ENCODE assay signal across 1 cellular context in the genomic region with DNA sequence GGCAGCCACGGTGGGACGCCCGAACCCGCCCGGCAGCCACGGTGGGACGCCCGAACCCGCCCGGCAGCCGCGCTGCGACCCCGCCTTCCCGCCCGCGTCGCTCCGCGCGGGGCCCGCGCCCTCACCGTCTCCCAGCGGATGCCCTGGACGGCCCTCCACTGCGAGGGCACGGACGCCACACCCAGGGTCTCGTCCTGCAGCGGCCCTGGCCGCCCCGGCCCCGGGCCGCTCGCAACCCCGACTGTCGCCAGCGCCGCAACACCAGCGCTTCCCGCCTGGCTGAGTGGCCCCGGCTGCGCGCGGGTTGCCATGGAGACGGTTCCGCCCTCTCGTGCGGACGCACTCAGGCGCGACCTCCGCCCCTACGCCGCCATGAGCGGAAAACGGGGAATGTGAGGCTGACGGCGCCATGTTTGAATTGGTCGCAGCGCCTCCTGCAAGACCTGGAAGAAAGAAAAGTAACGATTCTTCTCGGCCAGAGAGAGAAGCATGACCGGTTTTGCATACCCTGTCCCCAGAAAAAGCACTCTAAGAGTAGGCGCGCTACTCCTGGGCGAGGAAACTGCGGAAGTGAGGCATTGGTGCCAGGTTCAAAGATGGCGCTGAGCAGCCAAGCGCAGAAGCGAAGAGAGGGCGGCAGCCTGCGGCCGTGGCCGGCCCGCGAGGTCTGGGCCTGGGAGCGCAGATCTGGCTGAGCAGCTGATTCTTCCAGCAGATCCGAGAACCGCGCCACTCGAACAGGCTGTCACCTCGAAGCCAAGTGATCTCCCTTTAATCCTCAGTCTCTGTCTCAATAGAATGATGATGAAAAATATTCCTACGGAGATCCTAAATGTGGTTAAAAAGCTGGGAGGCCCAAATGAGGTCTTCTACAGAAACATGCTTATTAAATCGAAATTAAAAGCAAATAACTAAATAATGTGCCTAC.
TF ChIP-seq lines count a peak whose summit lies in the region.

DYNC2I2 (minus strand) TSS at position 432 of the 928 bp plus-strand sequence; CDS start at position 311, 121 bp downstream.

TF ChIP-seq in HepG2, 621 proteins besides CTCF, POLR2A, EP300 and RAD21 (continued from another document and continues in another):
- TF ChIP-seq SIX1 (CRISPR knock-in tag; IDR thresholded peaks at IDR 0.05; ENCODE audit: borderline replicate concordance) (0 out of 2 replicates have a peak, but pooled peaks have one; percentile 19), BRCA1 (CRISPR knock-in tag; IDR thresholded peaks at IDR 0.05) (peak; percentile 37; the same call in 1 of the 2 replicates), ZNF775 (CRISPR knock-in tag; IDR thresholded peaks at IDR 0.05; ENCODE audit: borderline replicate concordance) (0 out of 2 replicates have a peak, but pooled peaks have one; percentile 65), ZNF17 (CRISPR knock-in tag; IDR thresholded peaks at IDR 0.05) (no peak), HNRNPL (IDR thresholded peaks at IDR 0.05; ENCODE audit: low read depth, low read length) (0 out of 2 replicates have a peak, but pooled peaks have one; percentile 59), FOSL2 (CRISPR knock-in tag; IDR thresholded peaks at IDR 0.05) (peak; percentile 37; the same call in 1 of the 2 replicates), SALL1 (CRISPR knock-in tag; IDR thresholded peaks at IDR 0.05) (peak; percentile 72), PTBP1 (IDR thresholded peaks at IDR 0.05; ENCODE audit: low read depth, low read length, poor library complexity, severe bottlenecking) (no peak), GFI1 (CRISPR knock-in tag; IDR thresholded peaks at IDR 0.05; ENCODE audit: borderline replicate concordance) (peak; percentile 72; the same call in 1 of the 2 replicates), RNF2 (conservative IDR thresholded peaks at IDR 0.05; ENCODE audit: low read depth) (peak; percentile 67; the same call in 1 of the 2 replicates), PITX1 (CRISPR knock-in tag; IDR thresholded peaks at IDR 0.05) (peak; percentile 73), HDAC2 (CRISPR knock-in tag; IDR thresholded peaks at IDR 0.05) (peak; percentile 50; the same call in 1 of the 2 replicates), ZKSCAN1 (IDR thresholded peaks at IDR 0.05; ENCODE audit: low read length) (peak; percentile 83), U2AF2 (IDR thresholded peaks at IDR 0.05; ENCODE audit: low read depth, low read length) (peak; percentile 83), SMC3 (IDR thresholded peaks at IDR 0.05; ENCODE audit: low read length) (no peak), PRMT3 (CRISPR knock-in tag; IDR thresholded peaks at IDR 0.05; ENCODE audit: borderline replicate concordance, low read depth) (no peak), GATA4 (IDR thresholded peaks at IDR 0.05; ENCODE audit: borderline replicate concordance, low read depth) (0 out of 2 replicates have a peak, but pooled peaks have one; percentile 19), CBX1 (IDR thresholded peaks at IDR 0.05; ENCODE audit: low read depth) (peak; percentile 58), IRX3 (CRISPR knock-in tag; IDR thresholded peaks at IDR 0.05; ENCODE audit: borderline replicate concordance, low read depth) (no peak; the same call in 1 of the 2 replicates), ZNF703 (CRISPR knock-in tag; IDR thresholded peaks at IDR 0.05; ENCODE audit: borderline replicate concordance) (0 out of 2 replicates have a peak, but pooled peaks have one; percentile 70), ZMYM2 (CRISPR knock-in tag; IDR thresholded peaks at IDR 0.05) (no peak), ZNF737 (CRISPR knock-in tag; IDR thresholded peaks at IDR 0.05; ENCODE audit: borderline replicate concordance) (no peak), BHLHE40 (IDR thresholded peaks at IDR 0.05; ENCODE audit: low read length) (peak; percentile 83), HOXA5 (CRISPR knock-in tag; IDR thresholded peaks at IDR 0.05) (peak; percentile 88; the same call in 1 of the 2 replicates), MXI1 (IDR thresholded peaks at IDR 0.05; ENCODE audit: borderline replicate concordance, low read depth, low read length) (peak; percentile 88; the same call in 2 of the 3 replicates), MTF1 (CRISPR knock-in tag; IDR thresholded peaks at IDR 0.05) (0 out of 2 replicates have a peak, but pooled peaks have one; percentile 59), HMG20A (CRISPR knock-in tag; IDR thresholded peaks at IDR 0.05; ENCODE audit: borderline replicate concordance) (no peak; the same call in 1 of the 2 replicates), ZSCAN9 (CRISPR knock-in tag; IDR thresholded peaks at IDR 0.05; ENCODE audit: borderline replicate concordance) (peak; percentile 79; the same call in 1 of the 2 replicates), ZNF207 (IDR thresholded peaks at IDR 0.05; ENCODE audit: borderline replicate concordance) (no peak), BRF2 (CRISPR knock-in tag; IDR thresholded peaks at IDR 0.05) (no peak; the same call in 1 of the 2 replicates), ZFP1 (CRISPR knock-in tag; IDR thresholded peaks at IDR 0.05) (peak; percentile 78)
- TF ChIP-seq, protein P1, sequence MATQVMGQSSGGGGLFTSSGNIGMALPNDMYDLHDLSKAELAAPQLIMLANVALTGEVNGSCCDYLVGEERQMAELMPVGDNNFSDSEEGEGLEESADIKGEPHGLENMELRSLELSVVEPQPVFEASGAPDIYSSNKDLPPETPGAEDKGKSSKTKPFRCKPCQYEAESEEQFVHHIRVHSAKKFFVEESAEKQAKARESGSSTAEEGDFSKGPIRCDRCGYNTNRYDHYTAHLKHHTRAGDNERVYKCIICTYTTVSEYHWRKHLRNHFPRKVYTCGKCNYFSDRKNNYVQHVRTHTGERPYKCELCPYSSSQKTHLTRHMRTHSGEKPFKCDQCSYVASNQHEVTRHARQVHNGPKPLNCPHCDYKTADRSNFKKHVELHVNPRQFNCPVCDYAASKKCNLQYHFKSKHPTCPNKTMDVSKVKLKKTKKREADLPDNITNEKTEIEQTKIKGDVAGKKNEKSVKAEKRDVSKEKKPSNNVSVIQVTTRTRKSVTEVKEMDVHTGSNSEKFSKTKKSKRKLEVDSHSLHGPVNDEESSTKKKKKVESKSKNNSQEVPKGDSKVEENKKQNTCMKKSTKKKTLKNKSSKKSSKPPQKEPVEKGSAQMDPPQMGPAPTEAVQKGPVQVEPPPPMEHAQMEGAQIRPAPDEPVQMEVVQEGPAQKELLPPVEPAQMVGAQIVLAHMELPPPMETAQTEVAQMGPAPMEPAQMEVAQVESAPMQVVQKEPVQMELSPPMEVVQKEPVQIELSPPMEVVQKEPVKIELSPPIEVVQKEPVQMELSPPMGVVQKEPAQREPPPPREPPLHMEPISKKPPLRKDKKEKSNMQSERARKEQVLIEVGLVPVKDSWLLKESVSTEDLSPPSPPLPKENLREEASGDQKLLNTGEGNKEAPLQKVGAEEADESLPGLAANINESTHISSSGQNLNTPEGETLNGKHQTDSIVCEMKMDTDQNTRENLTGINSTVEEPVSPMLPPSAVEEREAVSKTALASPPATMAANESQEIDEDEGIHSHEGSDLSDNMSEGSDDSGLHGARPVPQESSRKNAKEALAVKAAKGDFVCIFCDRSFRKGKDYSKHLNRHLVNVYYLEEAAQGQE (IDR thresholded peaks at IDR 0.05; ENCODE audit: borderline replicate concordance in 1 of 2, low read depth in 1 of 2, low read length in 2 of 2) = 0 out of 4 replicates have a peak, but pooled peaks of 1 of the 2 experiments have one; percentile 40
- TF ChIP-seq, protein P2, sequence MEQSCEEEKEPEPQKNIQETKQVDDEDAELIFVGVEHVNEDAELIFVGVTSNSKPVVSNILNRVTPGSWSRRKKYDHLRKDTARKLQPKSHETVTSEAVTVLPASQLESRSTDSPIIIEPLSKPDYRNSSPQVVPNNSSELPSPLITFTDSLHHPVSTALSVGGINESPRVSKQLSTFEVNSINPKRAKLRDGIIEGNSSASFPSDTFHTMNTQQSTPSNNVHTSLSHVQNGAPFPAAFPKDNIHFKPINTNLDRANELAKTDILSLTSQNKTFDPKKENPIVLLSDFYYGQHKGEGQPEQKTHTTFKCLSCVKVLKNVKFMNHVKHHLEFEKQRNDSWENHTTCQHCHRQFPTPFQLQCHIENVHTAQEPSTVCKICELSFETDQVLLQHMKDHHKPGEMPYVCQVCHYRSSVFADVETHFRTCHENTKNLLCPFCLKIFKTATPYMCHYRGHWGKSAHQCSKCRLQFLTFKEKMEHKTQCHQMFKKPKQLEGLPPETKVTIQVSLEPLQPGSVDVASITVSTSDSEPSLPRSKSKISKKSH (CRISPR knock-in tag; IDR thresholded peaks at IDR 0.05; ENCODE audit: borderline replicate concordance) = peak; percentile 59; the same call in 1 of the 2 replicates
- TF ChIP-seq, protein P3, sequence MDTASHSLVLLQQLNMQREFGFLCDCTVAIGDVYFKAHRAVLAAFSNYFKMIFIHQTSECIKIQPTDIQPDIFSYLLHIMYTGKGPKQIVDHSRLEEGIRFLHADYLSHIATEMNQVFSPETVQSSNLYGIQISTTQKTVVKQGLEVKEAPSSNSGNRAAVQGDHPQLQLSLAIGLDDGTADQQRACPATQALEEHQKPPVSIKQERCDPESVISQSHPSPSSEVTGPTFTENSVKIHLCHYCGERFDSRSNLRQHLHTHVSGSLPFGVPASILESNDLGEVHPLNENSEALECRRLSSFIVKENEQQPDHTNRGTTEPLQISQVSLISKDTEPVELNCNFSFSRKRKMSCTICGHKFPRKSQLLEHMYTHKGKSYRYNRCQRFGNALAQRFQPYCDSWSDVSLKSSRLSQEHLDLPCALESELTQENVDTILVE (CRISPR knock-in tag; IDR thresholded peaks at IDR 0.05) = peak; percentile 40; the same call in 1 of the 2 replicates
- TF ChIP-seq, protein P4, sequence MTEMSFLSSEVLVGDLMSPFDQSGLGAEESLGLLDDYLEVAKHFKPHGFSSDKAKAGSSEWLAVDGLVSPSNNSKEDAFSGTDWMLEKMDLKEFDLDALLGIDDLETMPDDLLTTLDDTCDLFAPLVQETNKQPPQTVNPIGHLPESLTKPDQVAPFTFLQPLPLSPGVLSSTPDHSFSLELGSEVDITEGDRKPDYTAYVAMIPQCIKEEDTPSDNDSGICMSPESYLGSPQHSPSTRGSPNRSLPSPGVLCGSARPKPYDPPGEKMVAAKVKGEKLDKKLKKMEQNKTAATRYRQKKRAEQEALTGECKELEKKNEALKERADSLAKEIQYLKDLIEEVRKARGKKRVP (CRISPR knock-in tag; IDR thresholded peaks at IDR 0.05) = peak in 1 of 2 experiments; percentile 60; a peak in 1 of 4 replicates
- TF ChIP-seq, protein P5, sequence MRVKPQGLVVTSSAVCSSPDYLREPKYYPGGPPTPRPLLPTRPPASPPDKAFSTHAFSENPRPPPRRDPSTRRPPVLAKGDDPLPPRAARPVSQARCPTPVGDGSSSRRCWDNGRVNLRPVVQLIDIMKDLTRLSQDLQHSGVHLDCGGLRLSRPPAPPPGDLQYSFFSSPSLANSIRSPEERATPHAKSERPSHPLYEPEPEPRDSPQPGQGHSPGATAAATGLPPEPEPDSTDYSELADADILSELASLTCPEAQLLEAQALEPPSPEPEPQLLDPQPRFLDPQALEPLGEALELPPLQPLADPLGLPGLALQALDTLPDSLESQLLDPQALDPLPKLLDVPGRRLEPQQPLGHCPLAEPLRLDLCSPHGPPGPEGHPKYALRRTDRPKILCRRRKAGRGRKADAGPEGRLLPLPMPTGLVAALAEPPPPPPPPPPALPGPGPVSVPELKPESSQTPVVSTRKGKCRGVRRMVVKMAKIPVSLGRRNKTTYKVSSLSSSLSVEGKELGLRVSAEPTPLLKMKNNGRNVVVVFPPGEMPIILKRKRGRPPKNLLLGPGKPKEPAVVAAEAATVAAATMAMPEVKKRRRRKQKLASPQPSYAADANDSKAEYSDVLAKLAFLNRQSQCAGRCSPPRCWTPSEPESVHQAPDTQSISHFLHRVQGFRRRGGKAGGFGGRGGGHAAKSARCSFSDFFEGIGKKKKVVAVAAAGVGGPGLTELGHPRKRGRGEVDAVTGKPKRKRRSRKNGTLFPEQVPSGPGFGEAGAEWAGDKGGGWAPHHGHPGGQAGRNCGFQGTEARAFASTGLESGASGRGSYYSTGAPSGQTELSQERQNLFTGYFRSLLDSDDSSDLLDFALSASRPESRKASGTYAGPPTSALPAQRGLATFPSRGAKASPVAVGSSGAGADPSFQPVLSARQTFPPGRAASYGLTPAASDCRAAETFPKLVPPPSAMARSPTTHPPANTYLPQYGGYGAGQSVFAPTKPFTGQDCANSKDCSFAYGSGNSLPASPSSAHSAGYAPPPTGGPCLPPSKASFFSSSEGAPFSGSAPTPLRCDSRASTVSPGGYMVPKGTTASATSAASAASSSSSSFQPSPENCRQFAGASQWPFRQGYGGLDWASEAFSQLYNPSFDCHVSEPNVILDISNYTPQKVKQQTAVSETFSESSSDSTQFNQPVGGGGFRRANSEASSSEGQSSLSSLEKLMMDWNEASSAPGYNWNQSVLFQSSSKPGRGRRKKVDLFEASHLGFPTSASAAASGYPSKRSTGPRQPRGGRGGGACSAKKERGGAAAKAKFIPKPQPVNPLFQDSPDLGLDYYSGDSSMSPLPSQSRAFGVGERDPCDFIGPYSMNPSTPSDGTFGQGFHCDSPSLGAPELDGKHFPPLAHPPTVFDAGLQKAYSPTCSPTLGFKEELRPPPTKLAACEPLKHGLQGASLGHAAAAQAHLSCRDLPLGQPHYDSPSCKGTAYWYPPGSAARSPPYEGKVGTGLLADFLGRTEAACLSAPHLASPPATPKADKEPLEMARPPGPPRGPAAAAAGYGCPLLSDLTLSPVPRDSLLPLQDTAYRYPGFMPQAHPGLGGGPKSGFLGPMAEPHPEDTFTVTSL (CRISPR knock-in tag; IDR thresholded peaks at IDR 0.05; ENCODE audit: borderline replicate concordance) = peak; percentile 46; the same call in 1 of the 2 replicates
- TF ChIP-seq, protein P6, sequence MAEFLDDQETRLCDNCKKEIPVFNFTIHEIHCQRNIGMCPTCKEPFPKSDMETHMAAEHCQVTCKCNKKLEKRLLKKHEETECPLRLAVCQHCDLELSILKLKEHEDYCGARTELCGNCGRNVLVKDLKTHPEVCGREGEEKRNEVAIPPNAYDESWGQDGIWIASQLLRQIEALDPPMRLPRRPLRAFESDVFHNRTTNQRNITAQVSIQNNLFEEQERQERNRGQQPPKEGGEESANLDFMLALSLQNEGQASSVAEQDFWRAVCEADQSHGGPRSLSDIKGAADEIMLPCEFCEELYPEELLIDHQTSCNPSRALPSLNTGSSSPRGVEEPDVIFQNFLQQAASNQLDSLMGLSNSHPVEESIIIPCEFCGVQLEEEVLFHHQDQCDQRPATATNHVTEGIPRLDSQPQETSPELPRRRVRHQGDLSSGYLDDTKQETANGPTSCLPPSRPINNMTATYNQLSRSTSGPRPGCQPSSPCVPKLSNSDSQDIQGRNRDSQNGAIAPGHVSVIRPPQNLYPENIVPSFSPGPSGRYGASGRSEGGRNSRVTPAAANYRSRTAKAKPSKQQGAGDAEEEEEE (CRISPR knock-in tag; IDR thresholded peaks at IDR 0.05; ENCODE audit: borderline replicate concordance) = no peak
- TF ChIP-seq, protein P7, sequence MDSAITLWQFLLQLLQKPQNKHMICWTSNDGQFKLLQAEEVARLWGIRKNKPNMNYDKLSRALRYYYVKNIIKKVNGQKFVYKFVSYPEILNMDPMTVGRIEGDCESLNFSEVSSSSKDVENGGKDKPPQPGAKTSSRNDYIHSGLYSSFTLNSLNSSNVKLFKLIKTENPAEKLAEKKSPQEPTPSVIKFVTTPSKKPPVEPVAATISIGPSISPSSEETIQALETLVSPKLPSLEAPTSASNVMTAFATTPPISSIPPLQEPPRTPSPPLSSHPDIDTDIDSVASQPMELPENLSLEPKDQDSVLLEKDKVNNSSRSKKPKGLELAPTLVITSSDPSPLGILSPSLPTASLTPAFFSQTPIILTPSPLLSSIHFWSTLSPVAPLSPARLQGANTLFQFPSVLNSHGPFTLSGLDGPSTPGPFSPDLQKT (CRISPR knock-in tag; IDR thresholded peaks at IDR 0.05; ENCODE audit: borderline replicate concordance) = peak; percentile 20; the same call in 1 of the 2 replicates
